In genomic region chr19:10655457-10656312, GRCh38 we compare ENCODE assay signal across 9 cellular contexts. TPM values are rescaled to one million over a fixed set of nuclear protein-coding genes. Genes with fewer than 3 reads are reported as not detected.
DNase-seq lines count a peak whose midpoint lies in the region; ATAC-seq and FAIRE-seq lines count a peak whose summit lies in the region.
"Had no signal": no experiment of that assay in that cellular context is flagged by ENCODE, and none has a peak within 500 bp of the region (broad histone marks: within the 10 kb centered on the region; RNA-seq: fewer than 3 reads in every experiment).

No MANE protein-coding gene starts in this region.

- H3K4me1 Mint-ChIP-seq in activated naive CD4-positive, alpha-beta T cell treated with anti-CD3 and anti-CD28 coated beads, Interleukin-2, amount 50 U/mL, for 24 hours, result peaks cover 48% of the 10 kb centered on the region

- 1 to 3% (median 3%) methylated on average over 16 of the region's 16 CpGs for WGBS in small intestine, 3 donors

- H3K36me3 Mint-ChIP-seq in activated naive CD4-positive, alpha-beta T cell treated with anti-CD3 and anti-CD28 coated beads, Interleukin-2, amount 50 U/mL, for 24 hours, result peaks cover 24% of the 10 kb centered on the region

- H3K4me3 ChIP-seq in iPS-18a (ENCODE audit: low read length) (peak overlapping the region; percentile 89), small intestine (ENCODE audit: low read depth in 1 of 2, low read length in 2 of 2) (peak overlapping the region; percentile 94)

- H3K4me3 Mint-ChIP-seq in activated naive CD4-positive, alpha-beta T cell treated with anti-CD3 and anti-CD28 coated beads, Interleukin-2, amount 50 U/mL, for 24 hours, result peak overlapping the region; percentile 98

- no peaks in the 10 kb centered on the region for H3K27me3 Mint-ChIP-seq in activated naive CD4-positive, alpha-beta T cell treated with anti-CD3 and anti-CD28 coated beads, Interleukin-2, amount 50 U/mL, for 24 hours

- FAIRE-seq in small intestine (lab: Jason Lieb, UNC), result no peak
- FAIRE-seq: G401.6 had no signal

- H3K27ac Mint-ChIP-seq in activated naive CD4-positive, alpha-beta T cell treated with anti-CD3 and anti-CD28 coated beads, Interleukin-2, amount 50 U/mL, for 24 hours, result peak overlapping the region; percentile 95

- DNase-seq in NCI-H2029 treated with DMSO at 0.1 percent for 48 hours (lab: John Stamatoyannopoulos, UW) (peak; percentile 42), NCI-H2029 (lab: John Stamatoyannopoulos, UW) (no peak), LHCN-M2 (ENCODE audit: low read depth) (peak; percentile 51), small intestine (peak; percentile 42), posterior cingulate gyrus (no peak)

- H3K36me3 ChIP-seq in iPS-18a (ENCODE audit: control insufficient read depth, low read depth, low read length) (peaks cover 40% of the 10 kb centered on the region), small intestine (ENCODE audit: control insufficient read depth in 2 of 2, insufficient read depth in 2 of 2, low read length in 2 of 2) (no peaks in the 10 kb centered on the region)

- intact Hi-C loops in posterior cingulate gyrus (cut with DNase I), result loop anchor here (2.0 to 10.0 kb wide), 2 partner anchors 45 to 151 kb away; partner anchors contain the start of genes KEAP1 and QTRT1

- H3K9me3 Mint-ChIP-seq in activated naive CD4-positive, alpha-beta T cell treated with anti-CD3 and anti-CD28 coated beads, Interleukin-2, amount 50 U/mL, for 24 hours, result no peaks in the 10 kb centered on the region

- H3K9me3 ChIP-seq in iPS-18a (ENCODE audit: control insufficient read depth, low read depth, low read length), result no peaks in the 10 kb centered on the region
- no peaks in the 10 kb centered on the region for H3K9me3 ChIP-seq in small intestine (ENCODE audit: control insufficient read depth, low read depth)

- ATAC-seq in HG03039 (IDR thresholded peaks at IDR 0.05; ENCODE audit: unreplicated experiment), result no peak

- H3K9ac ChIP-seq in iPS-18a (ENCODE audit: low read length), result peak overlapping the region; percentile 100

- H3K27ac ChIP-seq in iPS-18a (ENCODE audit: low read length) (peak overlapping the region; percentile 94), small intestine (ENCODE audit: low read depth in 1 of 2, low read length in 1 of 2) (peak overlapping the region; percentile 35 to 63)

- H3K4me1 ChIP-seq in iPS-18a (ENCODE audit: control insufficient read depth, low read depth, low read length), result no peaks in the 10 kb centered on the region
- H3K4me1 ChIP-seq in small intestine (ENCODE audit: control insufficient read depth in 2 of 2, insufficient read depth in 1 of 2, low read depth in 1 of 2, low read length in 1 of 2), result peaks cover 4 to 6% of the 10 kb centered on the region in 2 donors

- H3K27me3 ChIP-seq in iPS-18a (ENCODE audit: control insufficient read depth, insufficient read depth, low read length), result no peaks in the 10 kb centered on the region
- no peaks in the 10 kb centered on the region for H3K27me3 ChIP-seq in small intestine (ENCODE audit: control insufficient read depth in 2 of 2, insufficient read depth in 2 of 2, low read length in 2 of 2)

RNA-seq across cellular contexts. Expression of gene ILF3, which starts 1.5 kb away (rescaled TPM):
- total RNA-seq in LHCN-M2 (2014; rRNA removed), result 143 and 172 TPM in 2 replicates
- polyA plus RNA-seq in LHCN-M2 (2012), result 140 TPM
- 100 to 1,000 TPM in 1 of 3 donors, 10 to 100 TPM in 2; 37.3 to 130 (median 45.4) TPM for polyA plus RNA-seq in small intestine

RNA-seq across cellular contexts. Expression of gene SLC44A2, which starts 30.3 kb away (rescaled TPM):
- 104 and 112 TPM in 2 replicates for total RNA-seq in LHCN-M2 (2014; rRNA removed)
- 320 TPM for polyA plus RNA-seq in LHCN-M2 (2012)
- polyA plus RNA-seq in small intestine, result 10 to 100 TPM in 2 of 3 donors, 1 to 10 TPM in 1; 5.7 to 41.6 (median 11.0) TPM

RNA-seq across cellular contexts. Expression of gene QTRT1, which starts 45.6 kb away (rescaled TPM):
- 37.8 and 41.4 TPM in 2 replicates for total RNA-seq in LHCN-M2 (2014; rRNA removed)
- polyA plus RNA-seq in LHCN-M2 (2012), result 39.2 TPM
- polyA plus RNA-seq in small intestine, result 100 to 1,000 TPM in 1 of 3 donors, 10 to 100 TPM in 2; 45.9 to 107 (median 82.1) TPM

Comparison
In these comparisons a context has a peak if more than half of its experiments do, and no peak if none do; other contexts are left out.
1. DNase-seq: peak in NCI-H2029 treated with DMSO at 0.1 percent for 48 hours (single experiment), LHCN-M2 (single experiment) and small intestine (single experiment); none in NCI-H2029 (single experiment) and posterior cingulate gyrus (0 of 10).